In the genomic region with DNA sequence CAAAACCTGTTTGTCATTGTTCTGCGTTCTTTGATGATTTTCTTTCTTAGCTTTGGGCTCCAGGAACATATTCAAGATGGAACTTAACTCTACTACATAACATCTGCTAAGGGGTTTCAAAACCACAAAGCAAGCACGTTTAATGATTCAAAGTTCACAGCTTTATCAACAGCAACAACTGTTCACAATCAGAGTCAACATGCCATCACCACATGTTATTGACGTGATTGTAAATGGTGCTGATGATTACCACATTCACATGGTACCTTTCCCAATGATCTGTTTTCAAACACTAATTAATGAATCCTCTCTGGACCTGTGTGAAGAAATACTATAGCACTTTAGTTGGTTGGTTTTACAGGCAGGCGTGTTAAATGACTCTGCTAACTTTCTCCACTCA, we compare ENCODE assay signal across 17 cellular contexts.
"Had no signal": no experiment of that assay in that cellular context is flagged by ENCODE, and none has a peak within 500 bp of the region (broad histone marks: within the 10 kb centered on the region; RNA-seq: fewer than 3 reads in every experiment).

No MANE protein-coding gene starts in this region.

- H3K4me1 ChIP-seq: esophagus squamous epithelium, gastrocnemius medialis, left lung, lower lobe of right lung, suprapubic skin, thyroid gland had no signal

- H3K36me3 ChIP-seq: esophagus squamous epithelium, gastrocnemius medialis, left lung, lower lobe of right lung, ovary, suprapubic skin, thyroid gland had no signal

- FAIRE-seq: urothelium cell line had no signal

- H3K9me3 ChIP-seq: esophagus squamous epithelium, gastrocnemius medialis, left lung, lower lobe of right lung, ovary, suprapubic skin, thyroid gland had no signal

- DNase-seq: esophagus squamous epithelium; gastrocnemius medialis; glutamatergic neuron; islet precursor cell; left lung; lower lobe of right lung; midbrain; naive thymus-derived CD8-positive, alpha-beta T cell; ovary; right cardiac atrium; stimulated activated CD4-positive, alpha-beta T cell treated with anti-CD3 and anti-CD28 coated beads, Interleukin-4, amount 100 ng/mL, for 1 hour; stimulated activated CD8-positive, alpha-beta memory T cell treated with anti-CD3 and anti-CD28 coated beads, Interleukin-4, amount 100 ng/mL, for 48 hours; stimulated activated naive CD8-positive, alpha-beta T cell treated with anti-CD3 and anti-CD28 coated beads, Interleukin-15, Interleukin-2, amounts not matched to agents 100 U/mL and 50 U/mL, for 24 hours; thyroid gland had no signal

- ATAC-seq: gastrocnemius medialis; left lung; lower lobe of right lung; naive thymus-derived CD8-positive, alpha-beta T cell; right cardiac atrium; stimulated activated effector memory CD8-positive, alpha-beta T cell treated with anti-CD3 and anti-CD28 coated beads, Interleukin-12 subunit alpha, Interleukin-12 subunit beta, amount 100 ng/mL, for 72 hours; stimulated activated naive CD8-positive, alpha-beta T cell treated with anti-CD3 and anti-CD28 coated beads, Interleukin-15, Interleukin-2, amounts not matched to agents 100 U/mL and 50 U/mL, for 24 hours had no signal

- H3K27me3 ChIP-seq: esophagus squamous epithelium, gastrocnemius medialis, left lung, ovary, suprapubic skin, thyroid gland had no signal

- H3K27ac ChIP-seq: esophagus squamous epithelium, gastrocnemius medialis, left lung, lower lobe of right lung, ovary, suprapubic skin, thyroid gland had no signal

- H3K4me3 ChIP-seq: esophagus squamous epithelium, gastrocnemius medialis, left lung, lower lobe of right lung, ovary, suprapubic skin, thyroid gland had no signal
